In the genomic region with DNA sequence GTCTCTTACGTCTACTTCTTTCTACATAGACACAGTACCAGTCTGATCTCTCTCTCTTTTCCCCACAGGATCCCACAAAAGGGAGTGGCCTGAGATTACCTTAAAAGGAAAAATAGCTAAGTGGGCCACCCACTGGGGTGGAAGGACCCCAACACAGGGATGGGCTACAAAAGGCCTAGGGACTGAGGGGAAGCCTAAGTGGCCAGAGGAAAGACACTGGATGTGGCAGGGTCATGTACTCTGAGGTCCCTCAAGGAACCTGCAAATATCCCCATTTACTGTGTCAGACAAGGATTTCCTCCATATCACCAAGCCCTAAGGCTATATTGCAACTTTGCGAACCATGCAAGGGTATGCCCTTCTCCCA, we compare ENCODE assay signal across 1 cellular context.
A peak's percentile ranks its signal among the peaks of the same experiment; 100 is the strongest.
TF ChIP-seq lines count a peak whose summit lies in the region.

No MANE protein-coding gene starts in this region.

TF ChIP-seq in K562, 482 proteins besides CTCF, POLR2A, EP300 and RAD21 (continued from another document):
- TF ChIP-seq, protein P1, sequence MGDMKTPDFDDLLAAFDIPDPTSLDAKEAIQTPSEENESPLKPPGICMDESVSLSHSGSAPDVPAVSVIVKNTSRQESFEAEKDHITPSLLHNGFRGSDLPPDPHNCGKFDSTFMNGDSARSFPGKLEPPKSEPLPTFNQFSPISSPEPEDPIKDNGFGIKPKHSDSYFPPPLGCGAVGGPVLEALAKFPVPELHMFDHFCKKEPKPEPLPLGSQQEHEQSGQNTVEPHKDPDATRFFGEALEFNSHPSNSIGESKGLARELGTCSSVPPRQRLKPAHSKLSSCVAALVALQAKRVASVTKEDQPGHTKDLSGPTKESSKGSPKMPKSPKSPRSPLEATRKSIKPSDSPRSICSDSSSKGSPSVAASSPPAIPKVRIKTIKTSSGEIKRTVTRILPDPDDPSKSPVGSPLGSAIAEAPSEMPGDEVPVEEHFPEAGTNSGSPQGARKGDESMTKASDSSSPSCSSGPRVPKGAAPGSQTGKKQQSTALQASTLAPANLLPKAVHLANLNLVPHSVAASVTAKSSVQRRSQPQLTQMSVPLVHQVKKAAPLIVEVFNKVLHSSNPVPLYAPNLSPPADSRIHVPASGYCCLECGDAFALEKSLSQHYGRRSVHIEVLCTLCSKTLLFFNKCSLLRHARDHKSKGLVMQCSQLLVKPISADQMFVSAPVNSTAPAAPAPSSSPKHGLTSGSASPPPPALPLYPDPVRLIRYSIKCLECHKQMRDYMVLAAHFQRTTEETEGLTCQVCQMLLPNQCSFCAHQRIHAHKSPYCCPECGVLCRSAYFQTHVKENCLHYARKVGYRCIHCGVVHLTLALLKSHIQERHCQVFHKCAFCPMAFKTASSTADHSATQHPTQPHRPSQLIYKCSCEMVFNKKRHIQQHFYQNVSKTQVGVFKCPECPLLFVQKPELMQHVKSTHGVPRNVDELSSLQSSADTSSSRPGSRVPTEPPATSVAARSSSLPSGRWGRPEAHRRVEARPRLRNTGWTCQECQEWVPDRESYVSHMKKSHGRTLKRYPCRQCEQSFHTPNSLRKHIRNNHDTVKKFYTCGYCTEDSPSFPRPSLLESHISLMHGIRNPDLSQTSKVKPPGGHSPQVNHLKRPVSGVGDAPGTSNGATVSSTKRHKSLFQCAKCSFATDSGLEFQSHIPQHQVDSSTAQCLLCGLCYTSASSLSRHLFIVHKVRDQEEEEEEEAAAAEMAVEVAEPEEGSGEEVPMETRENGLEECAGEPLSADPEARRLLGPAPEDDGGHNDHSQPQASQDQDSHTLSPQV (IDR thresholded peaks at IDR 0.05) = peak; percentile 47; the same call in 1 of the 2 replicates
- TF ChIP-seq MTA2 (IDR thresholded peaks at IDR 0.05; ENCODE audit: low read depth) = no peak
- TF ChIP-seq ARID3A (IDR thresholded peaks at IDR 0.05; ENCODE audit: borderline replicate concordance, low read depth, low read length) = no peak
- TF ChIP-seq SP1 (CRISPR knock-in tag; IDR thresholded peaks at IDR 0.05) = no peak
- TF ChIP-seq ZNF274 (IDR thresholded peaks at IDR 0.05; ENCODE audit: borderline replicate concordance, low read depth, low read length) = no peak
- TF ChIP-seq SETDB1 (IDR thresholded peaks at IDR 0.05; ENCODE audit: low read length) = no peak
- no peak for TF ChIP-seq ZNF830 (CRISPR knock-in tag; IDR thresholded peaks at IDR 0.05)
